Comparison of ENCODE assay signal across 8 cellular contexts in genomic region chr12:108562348-108563134, GRCh38. TPM values are rescaled to one million over a fixed set of nuclear protein-coding genes. Genes with fewer than 3 reads are reported as not detected.
DNase-seq lines count a peak whose midpoint lies in the region; ATAC-seq and TF ChIP-seq lines count a peak whose summit lies in the region.

Gene ISCU (plus strand): TSS chr12:108562596. CDS start chr12:108562623, 27 bp downstream.

- peak within 1 kb of the TSS; percentile 85 for H3K4me3 ChIP-seq in coronary artery

- peaks cover 28% of the 10 kb centered on the region for H3K36me3 Mint-ChIP-seq in activated CD4-positive, alpha-beta T cell treated with anti-CD3 and anti-CD28 coated beads, Interleukin-2, amount 10 ng/mL, durations not matched to agents 7 days and 5 days (ENCODE audit: low read depth)

- H3K27ac Mint-ChIP-seq in activated CD4-positive, alpha-beta T cell treated with anti-CD3 and anti-CD28 coated beads, Interleukin-2, amount 10 ng/mL, durations not matched to agents 7 days and 5 days = peak within 1 kb of the TSS; percentile 99

- H3K27me3 Mint-ChIP-seq in activated CD4-positive, alpha-beta T cell treated with anti-CD3 and anti-CD28 coated beads, Interleukin-2, amount 10 ng/mL, durations not matched to agents 7 days and 5 days = no peaks in the 10 kb centered on the region

- no peak for TF ChIP-seq CTCF in coronary artery (IDR thresholded peaks at IDR 0.05)

- CTCF ChIA-PET in activated CD4-positive, alpha-beta T cell treated with anti-CD3 and anti-CD28 coated beads, Interleukin-2, amount 10 ng/mL, durations not matched to agents 7 days and 5 days (lab: Charles Lee) = interaction anchor here (0.6 to 11.9 kb wide), 9 partner anchors 13 to 388 kb away, joined by 3 to 105 read pairs (median 4); partner anchors contain the start of gene SELPLG

- ATAC-seq in GM19372 (IDR thresholded peaks at IDR 0.05; ENCODE audit: low read depth, unreplicated experiment) = peak; percentile 62
- ATAC-seq in HG03521 (IDR thresholded peaks at IDR 0.05; ENCODE audit: unreplicated experiment) = peak; percentile 67
- ATAC-seq in left colon = peak; percentile 79

- peak within 1 kb of the TSS; percentile 100 for H3K4me3 Mint-ChIP-seq in activated CD4-positive, alpha-beta T cell treated with anti-CD3 and anti-CD28 coated beads, Interleukin-2, amount 10 ng/mL, durations not matched to agents 7 days and 5 days

- DNase-seq in C1 segment of cervical spinal cord (lab: John Stamatoyannopoulos, UW) (peak; percentile 85 to 99 (median 96)), NCI-H69 (lab: John Stamatoyannopoulos, UW) (peak; percentile 99), coronary artery (ENCODE audit: low spot score) (peak; percentile 98), left colon (peak; percentile 96 to 97)
- peak; percentile 98 for DNase-seq in activated CD4-positive, alpha-beta T cell treated with anti-CD3 and anti-CD28 coated beads, Interleukin-2, amount 10 ng/mL, durations not matched to agents 7 days and 5 days
- DNase-seq in stimulated activated CD4-positive, alpha-beta T cell treated with anti-CD3 and anti-CD28 coated beads, Interleukin-1b, Interleukin-23, amount 100 ng/mL, for 4 hours (ENCODE audit: low read depth in 2 of 2) = peak; percentile 99

- peak within 1 kb of the TSS; percentile 94 to 95 for H3K27ac ChIP-seq in coronary artery

- peaks cover 65% of the 10 kb centered on the region for H3K4me1 Mint-ChIP-seq in activated CD4-positive, alpha-beta T cell treated with anti-CD3 and anti-CD28 coated beads, Interleukin-2, amount 10 ng/mL, durations not matched to agents 7 days and 5 days

- no peaks in the 10 kb centered on the region for H3K9me3 Mint-ChIP-seq in activated CD4-positive, alpha-beta T cell treated with anti-CD3 and anti-CD28 coated beads, Interleukin-2, amount 10 ng/mL, durations not matched to agents 7 days and 5 days

- intact Hi-C loops in left colon (cut with DNase I, micrococcal nuclease) = loop anchor here in 1 of 2 donors (10.0 kb wide), 3 partner anchors 242 to 532 kb away; partner anchors contain the start of genes ALKBH2, SSH1 and UNG

- POLR2A ChIA-PET in activated CD4-positive, alpha-beta T cell treated with anti-CD3 and anti-CD28 coated beads, Interleukin-2, amount 10 ng/mL, durations not matched to agents 7 days and 5 days (lab: Charles Lee) = interaction anchor here (0.5 to 0.7 kb wide), 4 partner anchors 55 to 294 kb away, joined by 3 to 6 read pairs (median 4); no protein-coding TSS in a partner anchor

RNA-seq across cellular contexts. Expression of gene ISCU, which starts in this region (rescaled TPM):
- total RNA-seq in activated CD4-positive, alpha-beta T cell treated with anti-CD3 and anti-CD28 coated beads, Interleukin-2, amount 10 ng/mL, durations not matched to agents 7 days and 5 days = 10 to 100 TPM; 60.8 to 66.0 TPM
- total RNA-seq in left colon = 10 to 100 TPM; 87.2 to 97.3 TPM

Comparison
In these comparisons a context has a peak if more than half of its experiments do, and no peak if none do; other contexts are left out.
1. Peak in every context shown above with its lines: DNase-seq, ATAC-seq, H3K4me3 ChIP-seq and H3K27ac ChIP-seq.